9 cellular contexts compared by ENCODE assay signal in the genomic region with DNA sequence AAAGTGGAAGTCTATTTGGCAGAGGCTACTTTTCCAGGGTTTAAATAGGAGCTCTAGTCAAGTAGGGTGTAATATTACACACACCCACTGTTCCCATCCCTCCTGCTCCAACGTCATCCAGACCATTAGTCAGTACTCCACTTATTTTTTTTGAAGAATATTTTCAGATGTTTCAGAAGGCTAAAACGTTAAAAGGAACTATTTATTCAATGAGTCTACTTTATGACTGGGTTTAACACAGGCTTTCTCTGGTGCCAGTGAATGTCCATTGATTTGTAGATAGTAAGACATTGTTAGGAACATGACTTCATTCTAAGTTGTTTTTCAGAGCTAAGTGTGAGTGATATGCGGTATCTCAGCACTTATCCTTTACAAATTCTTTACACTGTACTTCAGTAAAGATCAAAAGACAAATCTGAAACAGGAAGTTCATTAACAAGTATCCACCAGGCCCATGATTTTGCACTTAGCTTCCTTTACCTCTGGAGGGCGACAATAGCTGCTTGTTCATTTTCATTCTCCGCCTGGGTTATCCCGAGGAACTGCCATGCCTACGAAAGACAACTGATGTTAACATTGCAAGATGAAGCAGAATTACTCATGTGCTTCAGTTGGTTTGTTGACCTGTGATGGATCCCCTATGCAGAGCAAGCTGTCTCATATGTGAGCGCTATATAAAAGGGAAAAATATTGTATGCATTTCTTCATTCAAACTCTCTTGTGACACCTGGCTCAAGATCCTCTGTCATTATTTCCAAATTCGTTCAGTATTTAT.
DNase-seq lines count a peak whose midpoint lies in the region; ATAC-seq and FAIRE-seq lines count a peak whose summit lies in the region.
"Had no signal": no experiment of that assay in that cellular context is flagged by ENCODE, and none has a peak within 500 bp of the region (broad histone marks: within the 10 kb centered on the region; RNA-seq: fewer than 3 reads in every experiment).

No MANE protein-coding gene starts in this region.

- no peaks in the 10 kb centered on the region for H3K9me3 ChIP-seq in small intestine (ENCODE audit: control insufficient read depth, low read depth)

- ATAC-seq in GM21367 (IDR thresholded peaks at IDR 0.05; ENCODE audit: unreplicated experiment) (peak; percentile 92), HG03521 (IDR thresholded peaks at IDR 0.05; ENCODE audit: unreplicated experiment) (peak; percentile 74)

- no peaks in the 10 kb centered on the region for H3K4me1 ChIP-seq in small intestine (ENCODE audit: control insufficient read depth in 2 of 2, insufficient read depth in 1 of 2, low read depth in 1 of 2, low read length in 1 of 2)

- peaks cover 2% of the 10 kb centered on the region for H3K27me3 Mint-ChIP-seq in activated T-helper 1 cell treated with anti-CD3 and anti-CD28 coated beads, Interleukin-12 subunit alpha, Interleukin-12 subunit beta, Interleukin-2, Interleukin-4 antibody, amounts not matched to agents 30 ng/mL and 10 ng/mL and 1 ng/mL, durations not matched to agents 14 hours and 24 hours and 36 hours (ENCODE audit: insufficient read depth)

- H3K4me3 Mint-ChIP-seq in activated T-helper 1 cell treated with anti-CD3 and anti-CD28 coated beads, Interleukin-12 subunit alpha, Interleukin-12 subunit beta, Interleukin-2, Interleukin-4 antibody, amounts not matched to agents 30 ng/mL and 10 ng/mL and 1 ng/mL, durations not matched to agents 14 hours and 24 hours and 36 hours = no peak overlapping the region

- no peaks in the 10 kb centered on the region for H3K27me3 ChIP-seq in small intestine (ENCODE audit: control insufficient read depth in 2 of 2, insufficient read depth in 2 of 2, low read length in 2 of 2)

- intact Hi-C loops in activated T-helper 1 cell treated with anti-CD3 and anti-CD28 coated beads, Interleukin-12 subunit alpha, Interleukin-12 subunit beta, Interleukin-2, Interleukin-4 antibody, amounts not matched to agents 30 ng/mL and 10 ng/mL and 1 ng/mL, durations not matched to agents 14 hours and 24 hours and 36 hours (cut with micrococcal nuclease) = loop anchor here (10.0 kb wide), 1 partner anchor 223 kb away; the partner anchor contains the start of gene PEX5L

- H3K4me1 Mint-ChIP-seq in activated T-helper 1 cell treated with anti-CD3 and anti-CD28 coated beads, Interleukin-12 subunit alpha, Interleukin-12 subunit beta, Interleukin-2, Interleukin-4 antibody, amounts not matched to agents 30 ng/mL and 10 ng/mL and 1 ng/mL, durations not matched to agents 14 hours and 24 hours and 36 hours (ENCODE audit: low read depth) = no peaks in the 10 kb centered on the region

- no peak overlapping the region for H3K4me3 ChIP-seq in small intestine (ENCODE audit: low read depth in 1 of 2, low read length in 2 of 2)

- no peak overlapping the region for H3K27ac Mint-ChIP-seq in activated T-helper 1 cell treated with anti-CD3 and anti-CD28 coated beads, Interleukin-12 subunit alpha, Interleukin-12 subunit beta, Interleukin-2, Interleukin-4 antibody, amounts not matched to agents 30 ng/mL and 10 ng/mL and 1 ng/mL, durations not matched to agents 14 hours and 24 hours and 36 hours

- H3K36me3 Mint-ChIP-seq in activated T-helper 1 cell treated with anti-CD3 and anti-CD28 coated beads, Interleukin-12 subunit alpha, Interleukin-12 subunit beta, Interleukin-2, Interleukin-4 antibody, amounts not matched to agents 30 ng/mL and 10 ng/mL and 1 ng/mL, durations not matched to agents 14 hours and 24 hours and 36 hours (ENCODE audit: low read depth) = no peaks in the 10 kb centered on the region

- no peak overlapping the region for H3K27ac ChIP-seq in small intestine (ENCODE audit: low read depth in 1 of 2, low read length in 1 of 2)

- no peak for FAIRE-seq in small intestine (lab: Jason Lieb, UNC)
- FAIRE-seq: colon had no signal

- DNase-seq in GM04503 (ENCODE audit: low read depth) (peak; percentile 34), NCI-H524 (lab: John Stamatoyannopoulos, UW) (peak; percentile 68 to 89), amniotic epithelial cell (ENCODE audit: low read depth) (peak; percentile 89), iPS DF 19.7 (ENCODE audit: low read depth, low spot score) (peak; percentile 30), small intestine (peak; percentile 52)
- DNase-seq in activated T-helper 1 cell treated with anti-CD3 and anti-CD28 coated beads, Interleukin-12 subunit alpha, Interleukin-12 subunit beta, Interleukin-2, Interleukin-4 antibody, amounts not matched to agents 30 ng/mL and 10 ng/mL and 1 ng/mL, durations not matched to agents 14 hours and 24 hours and 36 hours (ENCODE audit: low spot score) = no peak

- H3K36me3 ChIP-seq in small intestine (ENCODE audit: control insufficient read depth in 2 of 2, insufficient read depth in 2 of 2, low read length in 2 of 2) = no peaks in the 10 kb centered on the region

- 20 to 23% (median 20%) methylated on average over 9 of the region's 9 CpGs for WGBS in small intestine, 3 donors

- no peaks in the 10 kb centered on the region for H3K9me3 Mint-ChIP-seq in activated T-helper 1 cell treated with anti-CD3 and anti-CD28 coated beads, Interleukin-12 subunit alpha, Interleukin-12 subunit beta, Interleukin-2, Interleukin-4 antibody, amounts not matched to agents 30 ng/mL and 10 ng/mL and 1 ng/mL, durations not matched to agents 14 hours and 24 hours and 36 hours
